In the genomic region with DNA sequence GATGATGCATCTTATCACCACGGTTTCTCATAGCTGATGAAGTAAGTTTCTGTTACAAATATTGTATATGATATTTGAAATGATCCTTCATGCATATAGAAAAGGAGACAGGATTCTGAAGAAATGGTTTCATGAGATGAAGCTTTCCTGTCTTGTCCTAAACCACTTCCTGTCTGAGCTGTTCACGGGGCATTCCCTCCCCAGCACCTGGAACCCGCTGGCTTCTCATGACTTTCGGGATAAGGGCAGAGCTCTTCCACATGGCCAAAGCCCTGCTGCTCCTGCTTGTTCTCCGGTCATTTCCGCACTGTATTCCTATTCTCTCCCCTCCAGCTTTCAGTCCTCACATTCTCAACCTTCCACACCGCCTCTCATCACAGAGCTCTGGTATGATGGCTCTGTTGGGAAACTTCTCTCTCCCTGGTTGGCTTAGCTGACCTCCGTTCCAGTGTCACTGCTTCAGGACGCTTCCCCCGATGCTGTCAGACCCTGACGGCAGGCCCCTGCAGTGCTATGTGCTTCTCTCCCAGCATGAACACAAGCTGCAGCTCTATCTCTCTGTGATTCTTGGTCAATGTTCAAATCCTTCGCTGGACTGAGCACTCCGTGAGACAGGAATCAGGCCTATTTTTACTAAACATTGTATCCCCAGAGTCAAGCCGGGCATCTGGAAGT, we compare ENCODE assay signal across 20 cellular contexts.
DNase-seq lines count a peak whose midpoint lies in the region; ATAC-seq and TF ChIP-seq lines count a peak whose summit lies in the region.
"Had no signal": no experiment of that assay in that cellular context is flagged by ENCODE, and none has a peak within 500 bp of the region (broad histone marks: within the 10 kb centered on the region; RNA-seq: fewer than 3 reads in every experiment).

No MANE protein-coding gene starts in this region.

- no peaks in the 10 kb centered on the region for H3K9me3 ChIP-seq in T-helper 17 cell (ENCODE audit: control insufficient read depth, low read length, poor library complexity, severe bottlenecking)
- H3K9me3 ChIP-seq: ovary, right atrium auricular region, stomach had no signal

- no peaks in the 10 kb centered on the region for H3K27me3 Mint-ChIP-seq in activated CD8-positive, alpha-beta T cell treated with anti-CD3 and anti-CD28 coated beads for 36 hours
- no peaks in the 10 kb centered on the region for H3K27me3 Mint-ChIP-seq in activated CD8-positive, alpha-beta T cell treated with anti-CD3 and anti-CD28 coated beads, Interleukin-2, amount 10 ng/mL, durations not matched to agents 7 days and 5 days (ENCODE audit: low read depth)
- peaks cover 2% of the 10 kb centered on the region for H3K27me3 Mint-ChIP-seq in endothelial cell (ENCODE audit: unreplicated experiment)
- H3K27me3 Mint-ChIP-seq in T-helper 17 cell = peaks cover 6% of the 10 kb centered on the region
- H3K27me3 Mint-ChIP-seq: type B pancreatic cell had no signal

- no peaks in the 10 kb centered on the region for H3K36me3 Mint-ChIP-seq in activated CD8-positive, alpha-beta T cell treated with anti-CD3 and anti-CD28 coated beads for 36 hours (ENCODE audit: low read depth)
- H3K36me3 Mint-ChIP-seq in activated CD8-positive, alpha-beta T cell treated with anti-CD3 and anti-CD28 coated beads, Interleukin-2, amount 10 ng/mL, durations not matched to agents 7 days and 5 days (ENCODE audit: low read depth) = no peaks in the 10 kb centered on the region
- H3K36me3 Mint-ChIP-seq in endothelial cell (ENCODE audit: low read depth, unreplicated experiment) (peaks cover 3% of the 10 kb centered on the region), T-helper 17 cell (ENCODE audit: low read depth) (peaks cover 4% of the 10 kb centered on the region)
- H3K36me3 Mint-ChIP-seq: type B pancreatic cell had no signal

- H3K27ac Mint-ChIP-seq in activated CD8-positive, alpha-beta T cell treated with anti-CD3 and anti-CD28 coated beads for 36 hours = no peak overlapping the region
- no peak overlapping the region for H3K27ac Mint-ChIP-seq in activated CD8-positive, alpha-beta T cell treated with anti-CD3 and anti-CD28 coated beads, Interleukin-2, amount 10 ng/mL, durations not matched to agents 7 days and 5 days
- H3K27ac Mint-ChIP-seq in endothelial cell (ENCODE audit: unreplicated experiment) = peak overlapping the region; percentile 5
- no peak overlapping the region for H3K27ac Mint-ChIP-seq in T-helper 17 cell
- H3K27ac Mint-ChIP-seq: type B pancreatic cell had no signal

- POLR2A ChIA-PET in activated CD8-positive, alpha-beta T cell treated with anti-CD3 and anti-CD28 coated beads for 36 hours (lab: Charles Lee) = interaction anchor here (0.9 kb wide), 2 partner anchors 51 to 87 kb away, joined by 3 read pairs; a partner anchor contains a TSS
- POLR2A ChIA-PET in activated CD8-positive, alpha-beta T cell treated with anti-CD3 and anti-CD28 coated beads, Interleukin-2, amount 10 ng/mL, durations not matched to agents 7 days and 5 days (lab: Charles Lee) = interaction anchor here (0.6 kb wide), 1 partner anchor 111 kb away, joined by 3 read pairs; no protein-coding TSS in a partner anchor

- peaks cover 13% of the 10 kb centered on the region for H3K4me1 Mint-ChIP-seq in activated CD8-positive, alpha-beta T cell treated with anti-CD3 and anti-CD28 coated beads for 36 hours (ENCODE audit: low read depth)
- peaks cover 24% of the 10 kb centered on the region for H3K4me1 Mint-ChIP-seq in activated CD8-positive, alpha-beta T cell treated with anti-CD3 and anti-CD28 coated beads, Interleukin-2, amount 10 ng/mL, durations not matched to agents 7 days and 5 days (ENCODE audit: low read depth)
- H3K4me1 Mint-ChIP-seq in endothelial cell (ENCODE audit: unreplicated experiment) = peaks cover 42% of the 10 kb centered on the region
- peaks cover 8% of the 10 kb centered on the region for H3K4me1 Mint-ChIP-seq in T-helper 17 cell

- peak; percentile 17 for ATAC-seq in activated CD8-positive, alpha-beta T cell treated with anti-CD3 and anti-CD28 coated beads for 36 hours
- ATAC-seq in activated CD8-positive, alpha-beta T cell treated with anti-CD3 and anti-CD28 coated beads, Interleukin-2, amount 10 ng/mL, durations not matched to agents 7 days and 5 days = no peak
- ATAC-seq in T-helper 17 cell = no peak
- ATAC-seq: PC-3 had no signal

- H3K4me3 Mint-ChIP-seq in activated CD8-positive, alpha-beta T cell treated with anti-CD3 and anti-CD28 coated beads for 36 hours = no peak overlapping the region
- H3K4me3 Mint-ChIP-seq in activated CD8-positive, alpha-beta T cell treated with anti-CD3 and anti-CD28 coated beads, Interleukin-2, amount 10 ng/mL, durations not matched to agents 7 days and 5 days = no peak overlapping the region
- H3K4me3 Mint-ChIP-seq in endothelial cell (ENCODE audit: unreplicated experiment) = peak overlapping the region; percentile 0
- no peak overlapping the region for H3K4me3 Mint-ChIP-seq in T-helper 17 cell
- H3K4me3 Mint-ChIP-seq: type B pancreatic cell had no signal

- CTCF ChIA-PET in activated CD8-positive, alpha-beta T cell treated with anti-CD3 and anti-CD28 coated beads for 36 hours (lab: Charles Lee) = interaction anchor here (1.0 to 3.3 kb wide), 7 partner anchors 11 to 159 kb away, joined by 3 to 17 read pairs (median 5); a partner anchor contains a TSS
- CTCF ChIA-PET in activated CD8-positive, alpha-beta T cell treated with anti-CD3 and anti-CD28 coated beads, Interleukin-2, amount 10 ng/mL, durations not matched to agents 7 days and 5 days (lab: Charles Lee) = interaction anchor here (0.7 to 3.3 kb wide), 9 partner anchors 12 to 199 kb away, joined by 3 to 20 read pairs (median 3); no protein-coding TSS in a partner anchor

- intact Hi-C loops in activated CD8-positive, alpha-beta T cell treated with anti-CD3 and anti-CD28 coated beads for 36 hours (cut with micrococcal nuclease) = no loop called here
- intact Hi-C loops in posterior vena cava (cut with DNase I) = loop anchor here in 1 of 2 donors (5.0 kb wide), 1 partner anchor 58 kb away; no protein-coding TSS in a partner anchor

- no peak for DNase-seq in activated CD8-positive, alpha-beta T cell treated with anti-CD3 and anti-CD28 coated beads for 36 hours
- no peak for DNase-seq in activated CD8-positive, alpha-beta T cell treated with anti-CD3 and anti-CD28 coated beads, Interleukin-2, amount 10 ng/mL, durations not matched to agents 7 days and 5 days
- peak; percentile 11 for DNase-seq in ELR (ENCODE audit: low read depth)
- DNase-seq in endothelial cell (ENCODE audit: low spot score) = no peak
- DNase-seq in posterior vena cava (ENCODE audit: low spot score) = peak; percentile 11
- DNase-seq in hypothalamus (lab: John Stamatoyannopoulos, UW) = no peak
- DNase-seq in T-helper 17 cell = no peak
- DNase-seq in NCI-H2171 (lab: John Stamatoyannopoulos, UW) = no peak
- DNase-seq: activated CD4-positive, alpha-beta T cell treated with anti-CD3 and anti-CD28 coated beads, Interleukin-2, amount 50 U/mL, for 1 hour; activated gamma-delta T cell treated with Interleukin-2 at 50 U/mL for 16 hours; Calu3; central memory CD4-positive, alpha-beta T cell; islet precursor cell; NCI-H1105; NCI-H2029; ovary; PC-3; stomach had no signal

- no peak for TF ChIP-seq CTCF in activated CD8-positive, alpha-beta T cell treated with anti-CD3 and anti-CD28 coated beads for 36 hours (IDR thresholded peaks at IDR 0.05)
- TF ChIP-seq CTCF in endothelial cell (IDR thresholded peaks at IDR 0.05; ENCODE audit: unreplicated experiment) = no peak

- no peaks in the 10 kb centered on the region for H3K9me3 Mint-ChIP-seq in activated CD8-positive, alpha-beta T cell treated with anti-CD3 and anti-CD28 coated beads for 36 hours
- no peaks in the 10 kb centered on the region for H3K9me3 Mint-ChIP-seq in activated CD8-positive, alpha-beta T cell treated with anti-CD3 and anti-CD28 coated beads, Interleukin-2, amount 10 ng/mL, durations not matched to agents 7 days and 5 days (ENCODE audit: insufficient read depth)
- H3K9me3 Mint-ChIP-seq in endothelial cell (ENCODE audit: unreplicated experiment) = no peaks in the 10 kb centered on the region
- H3K9me3 Mint-ChIP-seq: type B pancreatic cell had no signal

Comparison
In these comparisons a context has a peak if more than half of its experiments do, and no peak if none do; other contexts are left out.
1. DNase-seq: peak in ELR (single experiment) and posterior vena cava (single experiment); none in activated CD8-positive, alpha-beta T cell treated with anti-CD3 and anti-CD28 coated beads for 36 hours (single experiment), activated CD8-positive, alpha-beta T cell treated with anti-CD3 and anti-CD28 coated beads, Interleukin-2, amount 10 ng/mL, durations not matched to agents 7 days and 5 days (single experiment), endothelial cell (single experiment), hypothalamus (0 of 51), T-helper 17 cell (0 of 3) and NCI-H2171 (single experiment).